Comparison of ENCODE assay signal across 1 cellular context in the genomic region with DNA sequence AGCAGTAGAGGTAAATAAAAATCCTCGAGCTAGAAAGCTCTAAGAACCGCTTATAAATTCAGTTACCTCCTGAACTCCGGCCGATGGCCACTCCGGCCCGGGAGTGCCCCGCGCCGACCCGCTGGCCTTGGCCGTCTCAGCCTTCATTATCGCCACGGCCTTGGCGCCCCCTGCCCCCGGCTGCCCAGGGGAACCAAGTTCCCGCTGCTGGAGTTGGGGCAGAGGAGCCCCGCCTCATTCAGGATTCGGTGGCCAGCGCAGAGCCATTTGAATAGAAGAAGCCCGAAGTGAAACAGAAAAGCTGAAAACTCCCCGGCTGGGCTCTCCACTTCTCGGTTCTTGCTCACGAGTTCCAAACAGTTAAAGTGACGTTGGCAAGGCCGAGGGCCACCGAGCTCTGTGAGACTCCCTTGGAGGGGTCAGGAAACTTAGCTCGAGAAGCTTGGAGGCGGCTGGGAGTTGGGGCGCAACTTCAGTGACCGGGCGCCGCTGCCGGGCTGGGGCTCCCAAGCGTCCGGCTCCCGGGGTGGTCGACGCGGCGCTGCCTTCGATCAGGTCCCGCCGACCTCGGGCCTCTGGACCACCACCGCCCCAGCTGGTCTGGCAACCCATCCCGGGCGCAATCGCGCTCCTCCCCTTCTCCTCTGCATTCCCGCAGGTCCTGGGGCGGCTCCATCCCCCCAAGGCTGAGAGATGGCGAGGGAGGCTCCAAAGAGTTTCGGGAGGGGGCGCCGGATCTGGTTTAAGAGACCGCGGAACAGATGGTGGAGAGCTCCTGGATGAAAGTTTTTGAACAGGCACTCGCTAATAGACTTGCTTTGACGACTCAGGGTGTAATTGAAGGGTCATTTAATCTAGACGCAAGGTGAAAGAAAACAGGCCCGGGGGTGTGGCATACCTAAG.
TF ChIP-seq lines count a peak whose summit lies in the region.

No MANE protein-coding gene starts in this region.

TF ChIP-seq in HepG2, 621 proteins besides CTCF, POLR2A, EP300 and RAD21 (continued from another document):
- TF ChIP-seq ZSCAN29 (CRISPR knock-in tag; conservative IDR thresholded peaks at IDR 0.05) (no peak), ZFP62 (CRISPR knock-in tag; IDR thresholded peaks at IDR 0.05) (no peak), ZC3H13 (CRISPR knock-in tag; IDR thresholded peaks at IDR 0.05) (no peak), ZNF687 (CRISPR knock-in tag; IDR thresholded peaks at IDR 0.05) (peak; percentile 39), ZNF414 (CRISPR knock-in tag; IDR thresholded peaks at IDR 0.05) (no peak), ZSCAN31 (CRISPR knock-in tag; IDR thresholded peaks at IDR 0.05; ENCODE audit: low read depth) (no peak), ZNF34 (CRISPR knock-in tag; IDR thresholded peaks at IDR 0.05; ENCODE audit: borderline replicate concordance) (no peak)
- TF ChIP-seq, protein P1, sequence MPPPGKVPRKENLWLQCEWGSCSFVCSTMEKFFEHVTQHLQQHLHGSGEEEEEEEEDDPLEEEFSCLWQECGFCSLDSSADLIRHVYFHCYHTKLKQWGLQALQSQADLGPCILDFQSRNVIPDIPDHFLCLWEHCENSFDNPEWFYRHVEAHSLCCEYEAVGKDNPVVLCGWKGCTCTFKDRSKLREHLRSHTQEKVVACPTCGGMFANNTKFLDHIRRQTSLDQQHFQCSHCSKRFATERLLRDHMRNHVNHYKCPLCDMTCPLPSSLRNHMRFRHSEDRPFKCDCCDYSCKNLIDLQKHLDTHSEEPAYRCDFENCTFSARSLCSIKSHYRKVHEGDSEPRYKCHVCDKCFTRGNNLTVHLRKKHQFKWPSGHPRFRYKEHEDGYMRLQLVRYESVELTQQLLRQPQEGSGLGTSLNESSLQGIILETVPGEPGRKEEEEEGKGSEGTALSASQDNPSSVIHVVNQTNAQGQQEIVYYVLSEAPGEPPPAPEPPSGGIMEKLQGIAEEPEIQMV (CRISPR knock-in tag; IDR thresholded peaks at IDR 0.05; ENCODE audit: low read depth) = no peak
